Comparison of ENCODE assay signal across 8 cellular contexts in genomic region chr6:77445214-77445613, GRCh38. TPM values are rescaled to one million over a fixed set of nuclear protein-coding genes. Genes with fewer than 3 reads are reported as not detected.
"Had no signal": no experiment of that assay in that cellular context is flagged by ENCODE, and none has a peak within 500 bp of the region (broad histone marks: within the 10 kb centered on the region; RNA-seq: fewer than 3 reads in every experiment).

No MANE protein-coding gene starts in this region.

- DNase-seq: GDM1, GF-D8 had no signal

- ATAC-seq: GM12878 had no signal

- FAIRE-seq: GM12878, GM12891, GM12892, GM18507, GM19239 had no signal

- H3K4me3 ChIP-seq: GM12878 had no signal

RNA-seq across cellular contexts. Expression of gene HTR1B, which starts 18.1 kb away (rescaled TPM):
- total RNA-seq: G401, GM12878 had no signal
